In the genomic region with DNA sequence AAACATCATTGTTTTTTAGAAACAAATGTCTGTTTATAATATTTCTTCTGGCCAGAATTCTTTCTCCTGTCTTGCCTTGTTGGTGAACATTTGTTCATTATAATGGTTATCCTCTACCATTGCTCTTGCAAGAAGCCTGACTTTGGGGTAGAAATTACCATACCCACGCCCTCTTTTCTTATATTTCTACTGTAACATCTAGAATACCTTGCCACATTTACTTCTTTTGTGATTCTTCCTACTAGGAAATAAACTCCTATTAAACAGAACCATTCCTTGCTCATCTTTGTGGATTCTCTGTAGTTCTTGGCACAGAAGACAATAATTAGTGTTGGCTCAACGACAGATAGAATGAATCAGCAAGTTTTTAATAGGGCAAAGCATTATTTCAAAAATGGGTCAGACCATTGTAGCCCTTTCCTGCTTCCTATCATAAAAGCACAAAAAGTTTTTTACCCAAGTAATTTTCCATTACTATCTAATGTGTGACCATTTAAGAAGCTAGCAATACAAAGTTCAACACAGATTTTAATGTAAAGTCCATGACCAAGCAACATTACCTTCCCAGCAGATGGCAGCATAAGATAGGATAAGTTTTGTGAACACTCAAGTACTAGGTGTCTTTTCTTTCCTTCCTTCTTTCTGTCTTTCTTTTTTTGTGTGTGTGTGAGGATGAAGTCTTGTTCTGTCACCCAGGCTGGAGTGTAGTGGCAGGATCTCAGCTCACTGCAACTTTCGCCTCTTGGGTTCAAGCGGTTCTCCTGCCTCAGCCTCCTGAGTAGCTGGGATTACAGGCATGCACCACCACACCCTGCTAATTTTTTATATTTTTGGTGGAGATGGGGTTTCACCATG, we compare ENCODE assay signal across 8 cellular contexts.
A peak's percentile ranks its signal among the peaks of the same experiment; 100 is the strongest.
DNase-seq lines count a peak whose midpoint lies in the region; ATAC-seq and TF ChIP-seq lines count a peak whose summit lies in the region.

No MANE protein-coding gene starts in this region.

- H3K4me1 Mint-ChIP-seq in CD8-positive, alpha-beta memory T cell: no peaks in the 10 kb centered on the region

- peaks cover 0 to 10% (median 2%) of the 10 kb centered on the region in 5 donors for H3K9me3 Mint-ChIP-seq in CD8-positive, alpha-beta memory T cell

- H3K4me3 ChIP-seq in astrocyte of the cerebellum (ENCODE audit: low read depth, low read length) (no peak overlapping the region), subcutaneous abdominal adipose tissue (ENCODE audit: low read depth in 1 of 5, low read length in 5 of 5) (peak overlapping the region in 1 of 5 donors; percentile 29)
- H3K4me3 ChIP-seq in CD8-positive, alpha-beta memory T cell (ENCODE audit: low read length): no peak overlapping the region

- peak; percentile 54 for DNase-seq in AG08395 (ENCODE audit: low spot score)
- DNase-seq in NCI-H345 treated with DMSO at 0.1 percent for 48 hours (lab: John Stamatoyannopoulos, UW; ENCODE audit: unreplicated experiment): peak; percentile 47
- peak; percentile 75 for DNase-seq in astrocyte of the cerebellum (ENCODE audit: low read depth)
- peak; percentile 44 for DNase-seq in iPS DF 4.7 (ENCODE audit: extremely low read depth, low spot score)
- DNase-seq in CD8-positive, alpha-beta memory T cell: no peak

- H3K27me3 ChIP-seq in subcutaneous abdominal adipose tissue (ENCODE audit: control insufficient read depth in 5 of 5, insufficient read depth in 4 of 5, low read length in 5 of 5): no peaks in the 10 kb centered on the region
- H3K27me3 ChIP-seq in CD8-positive, alpha-beta memory T cell (ENCODE audit: insufficient read depth, low read length, poor library complexity, severe bottlenecking): no peaks in the 10 kb centered on the region

- no peak overlapping the region for H3K4me3 Mint-ChIP-seq in CD8-positive, alpha-beta memory T cell

- CTCF ChIA-PET in CD8-positive, alpha-beta memory T cell (lab: Charles Lee): no interaction called here

- H3K9me3 ChIP-seq in subcutaneous abdominal adipose tissue (ENCODE audit: control insufficient read depth in 5 of 5, low read length in 5 of 5): no peaks in the 10 kb centered on the region
- H3K9me3 ChIP-seq in CD8-positive, alpha-beta memory T cell (ENCODE audit: low read length): no peaks in the 10 kb centered on the region

- ATAC-seq in GM18861 (IDR thresholded peaks at IDR 0.05; ENCODE audit: unreplicated experiment) (peak; percentile 74), HG03354 (IDR thresholded peaks at IDR 0.05; ENCODE audit: poor library complexity, severe bottlenecking, unreplicated experiment) (peak; percentile 83)

- no peaks in the 10 kb centered on the region for H3K27me3 Mint-ChIP-seq in CD8-positive, alpha-beta memory T cell

- in situ Hi-C loops in astrocyte of the cerebellum (cut with HindIII; ENCODE audit: low sequenced_read_pairs): loop anchor here (25.0 kb wide), 2 partner anchors 513 to 1113 kb away; no protein-coding TSS in a partner anchor

- H3K36me3 ChIP-seq in subcutaneous abdominal adipose tissue (ENCODE audit: control insufficient read depth in 5 of 5, insufficient read depth in 5 of 5, low read length in 5 of 5): no peaks in the 10 kb centered on the region
- no peaks in the 10 kb centered on the region for H3K36me3 ChIP-seq in CD8-positive, alpha-beta memory T cell (ENCODE audit: insufficient read depth, low read length)

- peaks cover 3 to 20% (median 13%) of the 10 kb centered on the region in 5 donors for H3K4me1 ChIP-seq in subcutaneous abdominal adipose tissue (ENCODE audit: control insufficient read depth in 5 of 5, insufficient read depth in 5 of 5, low read length in 5 of 5)
- no peaks in the 10 kb centered on the region for H3K4me1 ChIP-seq in CD8-positive, alpha-beta memory T cell (ENCODE audit: insufficient read depth, low read length)

- no peak overlapping the region for H3K27ac Mint-ChIP-seq in CD8-positive, alpha-beta memory T cell

- peak overlapping the region in 1 of 5 donors; percentile 35 for H3K9ac ChIP-seq in subcutaneous abdominal adipose tissue (ENCODE audit: low read length in 5 of 5)

- H3K36me3 Mint-ChIP-seq in CD8-positive, alpha-beta memory T cell: no peaks in the 10 kb centered on the region

- peak overlapping the region; percentile 68 for H3K27ac ChIP-seq in subcutaneous abdominal adipose tissue (ENCODE audit: low read depth, low read length)
- H3K27ac ChIP-seq in CD8-positive, alpha-beta memory T cell (ENCODE audit: low read depth, low read length): no peak overlapping the region

- TF ChIP-seq CTCF in astrocyte of the cerebellum (IDR thresholded peaks at IDR 0.05; ENCODE audit: low read depth, low read length, missing control alignments): peak; percentile 43

- POLR2A ChIA-PET in CD8-positive, alpha-beta memory T cell (lab: Charles Lee): no interaction called here

Comparison
In these comparisons a context has a peak if more than half of its experiments do, and no peak if none do; other contexts are left out.
1. DNase-seq: peak in AG08395 (single experiment), NCI-H345 treated with DMSO at 0.1 percent for 48 hours (single experiment), astrocyte of the cerebellum (single experiment) and iPS DF 4.7 (single experiment); none in CD8-positive, alpha-beta memory T cell (0 of 5).